In the genomic region with DNA sequence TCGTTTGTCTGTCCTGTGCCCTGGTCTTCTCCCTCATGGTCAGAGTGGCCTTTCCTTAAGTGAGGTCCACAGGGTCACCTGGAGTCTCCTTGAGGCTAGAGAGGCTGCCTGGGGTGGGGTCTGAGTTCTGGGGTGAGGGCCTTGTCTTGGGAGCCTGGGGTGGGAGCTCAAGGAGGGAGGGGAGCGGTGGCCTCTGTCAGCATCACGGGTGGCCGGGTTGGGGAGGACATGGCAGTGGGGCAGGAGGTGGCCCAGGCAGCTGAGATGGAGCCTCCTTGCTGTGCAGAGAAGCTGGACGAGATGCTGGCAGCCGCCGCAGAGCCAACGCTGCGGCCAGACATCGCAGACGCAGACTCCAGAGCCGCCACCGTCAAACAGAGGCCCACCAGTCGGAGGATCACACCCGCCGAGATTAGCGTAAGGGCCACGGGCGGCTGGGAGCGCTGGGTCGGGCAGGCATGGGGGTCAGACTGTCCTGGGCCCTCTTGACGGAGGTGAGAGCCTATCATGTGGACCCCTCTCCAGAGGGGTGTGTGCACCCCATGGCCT, we compare ENCODE assay signal across 22 cellular contexts. TPM values are rescaled to one million over a fixed set of nuclear protein-coding genes. Genes with fewer than 3 reads are reported as not detected.
DNase-seq lines count a peak whose midpoint lies in the region; ATAC-seq, FAIRE-seq and TF ChIP-seq lines count a peak whose summit lies in the region.
"Had no signal": no experiment of that assay in that cellular context is flagged by ENCODE, and none has a peak within 500 bp of the region (broad histone marks: within the 10 kb centered on the region; RNA-seq: fewer than 3 reads in every experiment).

No MANE protein-coding gene starts in this region.

- no peaks in the 10 kb centered on the region for H3K9me3 ChIP-seq in endothelial cell of umbilical vein (replicated peaks; ENCODE audit: control insufficient read depth, insufficient read depth, low read length)
- H3K9me3 ChIP-seq: MG63, Peyer's patch had no signal

- no peak for ATAC-seq in HG03571 (IDR thresholded peaks at IDR 0.05; ENCODE audit: unreplicated experiment)
- ATAC-seq in HG03175 (IDR thresholded peaks at IDR 0.05; ENCODE audit: unreplicated experiment) = no peak

- H3K4me1 ChIP-seq in endothelial cell of umbilical vein (ENCODE audit: control insufficient read depth, extremely low read depth, insufficient read depth, low read length) = no peaks in the 10 kb centered on the region
- H3K4me1 ChIP-seq: Peyer's patch had no signal

- H3K27ac ChIP-seq in caudate nucleus (ENCODE audit: low read depth, low read length) = peak overlapping the region; percentile 93
- H3K27ac ChIP-seq in endothelial cell of umbilical vein (ENCODE audit: insufficient read depth, low read depth, low read length) = no peak overlapping the region
- peak overlapping the region; percentile 89 for H3K27ac ChIP-seq in layer of hippocampus (ENCODE audit: low read depth, low read length)
- H3K27ac ChIP-seq in temporal lobe (ENCODE audit: low read depth, low read length) = peak overlapping the region; percentile 98
- H3K27ac ChIP-seq: C4-2B, Peyer's patch had no signal

- H3K79me2 ChIP-seq in endothelial cell of umbilical vein (ENCODE audit: control insufficient read depth, insufficient read depth, low read length) = peaks cover 11% of the 10 kb centered on the region

- no peak for FAIRE-seq in endothelial cell of umbilical vein (lab: Jason Lieb, UNC)
- FAIRE-seq: D721Med, GM12892, GM18507, H54 had no signal

- H3K9me1 ChIP-seq in endothelial cell of umbilical vein (replicated peaks; ENCODE audit: control insufficient read depth, extremely low read depth, insufficient read depth, low read length) = no peaks in the 10 kb centered on the region

- dilution Hi-C loops in endothelial cell of umbilical vein (cut with MboI; ENCODE audit: extremely low pct_ligation_motif_present, low sequenced_read_pairs) = no loop called here

- H3K4me2 ChIP-seq in endothelial cell of umbilical vein (ENCODE audit: insufficient read depth, low read length) = no peak overlapping the region

- POLR2A ChIA-PET in endothelial cell of umbilical vein (lab: Charles Lee) = no interaction called here

- H4K20me1 ChIP-seq in endothelial cell of umbilical vein (replicated peaks; ENCODE audit: control insufficient read depth, extremely low read depth, insufficient read depth, low read length) = no peaks in the 10 kb centered on the region

- no peak for TF ChIP-seq CTCF in endothelial cell of umbilical vein (IDR thresholded peaks at IDR 0.05; ENCODE audit: extremely low read depth in 1 of 2, insufficient read depth in 1 of 2, low read depth in 1 of 2, low read length in 2 of 2)

- no peak overlapping the region for H2AFZ ChIP-seq in endothelial cell of umbilical vein (ENCODE audit: low read depth, low read length)

- DNase-seq in caudate nucleus (lab: John Stamatoyannopoulos, UW) (no peak), endothelial cell of umbilical vein (ENCODE audit: low read depth, low spot score) (no peak)
- no peak for DNase-seq in activated effector memory CD4-positive, alpha-beta T cell treated with anti-CD3 and anti-CD28 coated beads, Interleukin-2, amount 50 U/mL, for 16 hours
- DNase-seq: ACHN, HFFc6, Kasumi-1, MG63, NCI-H1048, NCI-H1436 treated with DMSO at 0.1 percent for 48 hours, NCI-H2029, NCI-H2171, NCI-H446 treated with DMSO at 0.1 percent for 48 hours, Peyer's patch had no signal

- BruUV-seq in endothelial cell of umbilical vein (replicated peaks; lab: Mats Ljungman, UMichigan) = no TSS peak

- H3K36me3 ChIP-seq in endothelial cell of umbilical vein (ENCODE audit: control insufficient read depth in 2 of 2, extremely low read depth in 1 of 2, insufficient read depth in 2 of 2, low read length in 2 of 2) = peaks cover 32 to 83% of the 10 kb centered on the region in 2 experiments
- H3K36me3 ChIP-seq: MG63, Peyer's patch had no signal

- H3K4me3 ChIP-seq in endothelial cell of umbilical vein (replicated peaks in 1 of 3; ENCODE audit: insufficient read depth in 1 of 3, low read depth in 1 of 3, low read length in 3 of 3) = no peak overlapping the region
- H3K4me3 ChIP-seq: MG63, Peyer's patch had no signal

- intact Hi-C loops in endothelial cell of umbilical vein (cut with micrococcal nuclease) = no loop called here

- H3K9ac ChIP-seq in endothelial cell of umbilical vein (replicated peaks; ENCODE audit: extremely low read depth, insufficient read depth, low read length) = no peak overlapping the region

- H3K27me3 ChIP-seq in endothelial cell of umbilical vein (ENCODE audit: control insufficient read depth in 2 of 2, insufficient read depth in 2 of 2, low read length in 2 of 2) (no peaks in the 10 kb centered on the region), layer of hippocampus (ENCODE audit: control insufficient read depth, insufficient read depth, low read length) (no peaks in the 10 kb centered on the region)
- H3K27me3 ChIP-seq: MG63, Peyer's patch had no signal

- CTCF ChIA-PET in endothelial cell of umbilical vein (lab: Charles Lee) = no interaction called here

- peak; percentile 42 for TF ChIP-seq POLR2A in endothelial cell of umbilical vein (IDR thresholded peaks at IDR 0.05; ENCODE audit: low read depth, low read length)

TF ChIP-seq in endothelial cell of umbilical vein, 7 proteins besides CTCF, POLR2A, EP300 and RAD21:
- no peak for TF ChIP-seq MAX (IDR thresholded peaks at IDR 0.05; ENCODE audit: insufficient read depth, insufficient read length)
- TF ChIP-seq POLR2AphosphoS5 (IDR thresholded peaks at IDR 0.05; ENCODE audit: insufficient read depth, low read depth, low read length) = no peak
- no peak for TF ChIP-seq GATA2 (IDR thresholded peaks at IDR 0.05; ENCODE audit: insufficient read depth, insufficient read length, low read depth, low read length)
- no peak for TF ChIP-seq JUN (IDR thresholded peaks at IDR 0.05; ENCODE audit: borderline replicate concordance, insufficient read depth, insufficient read length, low read depth)

RNA-seq across cellular contexts. Expression of gene ACR, which starts 23.3 kb away (rescaled TPM):
- total RNA-seq in endothelial cell of umbilical vein = 4.1 and 4.9 TPM in 2 replicates
- polyA plus RNA-seq in endothelial cell of umbilical vein = 0.43 and 0.91 TPM in 2 replicates
- 0.21 and 0.25 TPM in 2 replicates for polyA plus RNA-seq in endothelial cell of umbilical vein (2011; cell fraction: cytosol; rRNA removed)
- polyA plus RNA-seq in endothelial cell of umbilical vein (2011; cell fraction: nucleus; rRNA removed) = 4.4 and 4.5 TPM in 2 replicates
- 0.60 and 0.82 TPM in 2 replicates for polyA plus RNA-seq in endothelial cell of umbilical vein (2012)
- 1.1 and 3.4 TPM in 2 replicates for polyA minus RNA-seq in endothelial cell of umbilical vein
- polyA minus RNA-seq in endothelial cell of umbilical vein (2011; cell fraction: cytosol; rRNA and poly(A)+ RNA removed) = not detected
- 2.6 and 4.5 TPM in 2 replicates for polyA minus RNA-seq in endothelial cell of umbilical vein (2011; cell fraction: nucleus; rRNA and poly(A)+ RNA removed)
- not detected for total RNA-seq in temporal lobe
- total RNA-seq: HFFc6, Peyer's patch had no signal

RNA-seq across cellular contexts. Expression of gene SHANK3, which starts 42.1 kb away (rescaled TPM):
- total RNA-seq in endothelial cell of umbilical vein (137 and 158 TPM in 2 replicates), temporal lobe (5.9 TPM)
- 26.1 and 29.7 TPM in 2 replicates for polyA plus RNA-seq in endothelial cell of umbilical vein
- polyA plus RNA-seq in endothelial cell of umbilical vein (2011; cell fraction: cytosol; rRNA removed) = 11.8 and 19.1 TPM in 2 replicates
- polyA plus RNA-seq in endothelial cell of umbilical vein (2011; cell fraction: nucleus; rRNA removed) = 180 and 181 TPM in 2 replicates
- polyA plus RNA-seq in endothelial cell of umbilical vein (2012) = 37.4 and 44.9 TPM in 2 replicates
- polyA minus RNA-seq in endothelial cell of umbilical vein = 21.8 and 32.5 TPM in 2 replicates
- polyA minus RNA-seq in endothelial cell of umbilical vein (2011; cell fraction: cytosol; rRNA and poly(A)+ RNA removed) = not detected
- 55.9 and 115 TPM in 2 replicates for polyA minus RNA-seq in endothelial cell of umbilical vein (2011; cell fraction: nucleus; rRNA and poly(A)+ RNA removed)

Comparison
In these comparisons a context has a peak if more than half of its experiments do, and no peak if none do; other contexts are left out.
1. RNA of gene SHANK3, which starts 42.1 kb away (total RNA-seq): 137 to 158 TPM in endothelial cell of umbilical vein; 5.9 TPM in temporal lobe (single experiment); every median in the first group is over 10 times any median in the second.